ENCODE assay signal across 14 cellular contexts in genomic region chr3:196166741-196167140, GRCh38. TPM values are rescaled to one million over a fixed set of nuclear protein-coding genes. Genes with fewer than 3 reads are reported as not detected.
"Had no signal": no experiment of that assay in that cellular context is flagged by ENCODE, and none has a peak within 500 bp of the region (broad histone marks: within the 10 kb centered on the region; RNA-seq: fewer than 3 reads in every experiment).

No MANE protein-coding gene starts in this region.

- H3K27ac Mint-ChIP-seq: T-cell, WTC11 had no signal

- H3K4me3 ChIP-seq: cardiac muscle cell, pancreas, SK-N-MC, tibial artery, uterus had no signal

- H3K4me3 Mint-ChIP-seq: T-cell, WTC11 had no signal

- H3K9me3 Mint-ChIP-seq: WTC11 had no signal

- H3K36me3 Mint-ChIP-seq: T-cell, WTC11 had no signal

- H3K4me1 ChIP-seq: tibial artery, uterus had no signal

- H3K27ac ChIP-seq: pancreas, SK-N-MC, tibial artery, uterus had no signal

- H3K27me3 ChIP-seq: cardiac muscle cell, pancreas, tibial artery, uterus had no signal

- H3K9me3 ChIP-seq: pancreas, tibial artery, uterus had no signal

- H3K36me3 ChIP-seq: cardiac muscle cell, pancreas, tibial artery, uterus had no signal

- DNase-seq: activated effector memory CD4-positive, alpha-beta T cell treated with Interleukin-2 at 50 U/mL for 16 hours; hypothalamus; pancreas; T-cell; tibial artery; uterus had no signal

- ATAC-seq: esophagus mucosa, pancreas, T-cell had no signal

- H3K27me3 Mint-ChIP-seq: T-cell had no signal

RNA-seq across cellular contexts. Expression of gene ZDHHC19, which starts 44.5 kb away (rescaled TPM):
- total RNA-seq: esophagus mucosa, glomerular endothelial cell, lower leg skin, renal cortical epithelial cell had no signal
- polyA plus RNA-seq: pancreas had no signal

RNA-seq across cellular contexts. Expression of gene SLC51A, which starts 49.6 kb away (rescaled TPM):
- total RNA-seq: cardiac muscle cell, esophagus mucosa, glomerular endothelial cell, lower leg skin, renal cortical epithelial cell, T-cell had no signal
- polyA plus RNA-seq: neural cell had no signal
